In the genomic region with DNA sequence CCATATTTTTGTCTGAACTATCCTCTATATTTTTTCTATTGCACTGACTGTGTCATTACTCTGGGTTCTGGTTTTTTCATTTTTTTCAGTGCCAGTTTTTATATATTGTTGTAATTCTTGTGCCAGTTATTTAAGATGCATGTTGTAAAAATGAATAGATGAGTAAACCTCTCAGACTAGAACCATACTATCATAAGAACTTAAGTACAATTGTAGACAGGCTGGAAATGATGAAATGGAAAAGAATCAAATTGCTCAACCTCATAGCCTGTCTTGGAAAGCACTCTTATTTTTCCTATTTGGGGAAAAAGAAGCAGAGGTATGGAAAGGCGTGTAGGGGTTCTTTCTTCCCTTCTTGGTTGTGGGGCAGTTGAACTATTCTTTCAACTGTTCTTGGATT, we compare ENCODE assay signal across 24 cellular contexts. TPM values are rescaled to one million over a fixed set of nuclear protein-coding genes. Genes with fewer than 3 reads are reported as not detected.
DNase-seq lines count a peak whose midpoint lies in the region; ATAC-seq and TF ChIP-seq lines count a peak whose summit lies in the region.
"Had no signal": no experiment of that assay in that cellular context is flagged by ENCODE, and none has a peak within 500 bp of the region (broad histone marks: within the 10 kb centered on the region; RNA-seq: fewer than 3 reads in every experiment).

No MANE protein-coding gene starts in this region.

- no peak overlapping the region for H3K4me3 Mint-ChIP-seq in activated T-cell treated with anti-CD3 and anti-CD28 coated beads, Interleukin-2, amount 50 U/mL, for 72 hours
- H3K4me3 Mint-ChIP-seq in activated T-helper 17 cell treated with anti-CD3 and anti-CD28 coated beads, Interleukin-2, amount 50 U/mL, for 72 hours: no peak overlapping the region
- H3K4me3 Mint-ChIP-seq: activated T-cell treated with anti-CD3 and anti-CD28 coated beads, Interleukin-2, amount 50 U/mL, for 4 hours; H9; IgD-negative memory B cell; stimulated activated naive B cell treated with anti-CD40 and anti-IgM and Interleukin-4, amounts not matched to agents 10 μg/mL and 1 μg/mL and 100 μg/mL, for 72 hours had no signal

- peaks cover 99% of the 10 kb centered on the region for H4K20me1 ChIP-seq in smooth muscle cell (ENCODE audit: low read depth)

- peaks cover 79% of the 10 kb centered on the region for H3K79me2 ChIP-seq in smooth muscle cell (ENCODE audit: low read depth)

- H3K27me3 Mint-ChIP-seq in activated T-cell treated with anti-CD3 and anti-CD28 coated beads, Interleukin-2, amount 50 U/mL, for 72 hours (ENCODE audit: low read depth): no peaks in the 10 kb centered on the region
- no peaks in the 10 kb centered on the region for H3K27me3 Mint-ChIP-seq in activated T-helper 17 cell treated with anti-CD3 and anti-CD28 coated beads, Interleukin-2, amount 50 U/mL, for 72 hours
- H3K27me3 Mint-ChIP-seq: IgD-negative memory B cell; stimulated activated naive B cell treated with anti-CD40 and anti-IgM and Interleukin-4, amounts not matched to agents 10 μg/mL and 1 μg/mL and 100 μg/mL, for 72 hours had no signal

- H3K27ac ChIP-seq in smooth muscle cell (ENCODE audit: low read depth): peak overlapping the region; percentile 30
- H3K27ac ChIP-seq in heart left ventricle: no peak overlapping the region
- no peak overlapping the region for H3K27ac ChIP-seq in tibial artery
- H3K27ac ChIP-seq: HL-60, SK-N-MC, transverse colon had no signal

- H2AFZ ChIP-seq in smooth muscle cell (ENCODE audit: low read depth): no peak overlapping the region

- no peak for ATAC-seq in activated T-cell treated with anti-CD3 and anti-CD28 coated beads, Interleukin-2, amount 50 U/mL, for 72 hours (replicated peaks in 1 of 2)
- no peak for ATAC-seq in activated T-helper 17 cell treated with anti-CD3 and anti-CD28 coated beads, Interleukin-2, amount 50 U/mL, for 72 hours (replicated peaks)
- ATAC-seq in heart left ventricle: no peak
- ATAC-seq: activated T-cell treated with anti-CD3 and anti-CD28 coated beads, Interleukin-2, amount 50 U/mL, for 4 hours; stimulated activated naive B cell treated with anti-CD40 and anti-IgM and Interleukin-4, amounts not matched to agents 10 μg/mL and 1 μg/mL and 100 μg/mL, for 72 hours had no signal

- peak overlapping the region; percentile 63 for H3K27ac Mint-ChIP-seq in activated T-cell treated with anti-CD3 and anti-CD28 coated beads, Interleukin-2, amount 50 U/mL, for 72 hours
- peak overlapping the region; percentile 79 for H3K27ac Mint-ChIP-seq in activated T-helper 17 cell treated with anti-CD3 and anti-CD28 coated beads, Interleukin-2, amount 50 U/mL, for 72 hours

- intact Hi-C loops in heart left ventricle (cut with DNase I) (no loop called here), tibial artery (cut with DNase I; ENCODE audit: low total_unique reads) (no loop called here)

- H3K9ac ChIP-seq in smooth muscle cell (ENCODE audit: low read depth): no peak overlapping the region

- peaks cover 65% of the 10 kb centered on the region for H3K4me1 Mint-ChIP-seq in activated T-cell treated with anti-CD3 and anti-CD28 coated beads, Interleukin-2, amount 50 U/mL, for 72 hours (ENCODE audit: low read depth)
- peaks cover 44% of the 10 kb centered on the region for H3K4me1 Mint-ChIP-seq in activated T-helper 17 cell treated with anti-CD3 and anti-CD28 coated beads, Interleukin-2, amount 50 U/mL, for 72 hours

- H3K27me3 ChIP-seq in smooth muscle cell (ENCODE audit: low read depth): no peaks in the 10 kb centered on the region
- no peaks in the 10 kb centered on the region for H3K27me3 ChIP-seq in heart left ventricle
- H3K27me3 ChIP-seq in tibial artery: no peaks in the 10 kb centered on the region
- H3K27me3 ChIP-seq: transverse colon had no signal

- TF ChIP-seq CTCF in fibroblast of mammary gland (conservative IDR thresholded peaks at IDR 0.05; ENCODE audit: control insufficient read depth, insufficient read depth, low read depth, low read length): no peak
- TF ChIP-seq CTCF in smooth muscle cell (IDR thresholded peaks at IDR 0.05; ENCODE audit: borderline replicate concordance, insufficient read depth, poor library complexity, severe bottlenecking): no peak
- TF ChIP-seq CTCF in heart left ventricle (IDR thresholded peaks at IDR 0.05): no peak
- no peak for TF ChIP-seq CTCF in tibial artery (IDR thresholded peaks at IDR 0.05)

- peaks cover 12 to 53% of the 10 kb centered on the region in 2 donors for H3K36me3 Mint-ChIP-seq in activated T-cell treated with anti-CD3 and anti-CD28 coated beads, Interleukin-2, amount 50 U/mL, for 72 hours (ENCODE audit: insufficient read depth in 2 of 2)
- peaks cover 98% of the 10 kb centered on the region for H3K36me3 Mint-ChIP-seq in activated T-helper 17 cell treated with anti-CD3 and anti-CD28 coated beads, Interleukin-2, amount 50 U/mL, for 72 hours (ENCODE audit: low read depth)

- H3F3A ChIP-seq in smooth muscle cell (ENCODE audit: low read depth): peaks cover 8% of the 10 kb centered on the region

- WGBS in smooth muscle cell (ENCODE audit: low lambda C conversion rate): 74% methylated on average over 1 of the region's 1 CpG
- WGBS in heart left ventricle, 4 donors: 92 to 95% (median 93%) methylated on average over 1 of the region's 1 CpG

- H3K9me3 Mint-ChIP-seq in activated T-cell treated with anti-CD3 and anti-CD28 coated beads, Interleukin-2, amount 50 U/mL, for 72 hours: no peaks in the 10 kb centered on the region
- H3K9me3 Mint-ChIP-seq in activated T-helper 17 cell treated with anti-CD3 and anti-CD28 coated beads, Interleukin-2, amount 50 U/mL, for 72 hours: no peaks in the 10 kb centered on the region
- H3K9me3 Mint-ChIP-seq: activated T-cell treated with anti-CD3 and anti-CD28 coated beads, Interleukin-2, amount 50 U/mL, for 4 hours; H9; IgD-negative memory B cell; stimulated activated naive B cell treated with anti-CD40 and anti-IgM and Interleukin-4, amounts not matched to agents 10 μg/mL and 1 μg/mL and 100 μg/mL, for 72 hours had no signal

- H3K4me1 ChIP-seq in smooth muscle cell (ENCODE audit: low read depth) (no peaks in the 10 kb centered on the region), heart left ventricle (peaks cover 0 to 48% (median 18%) of the 10 kb centered on the region in 12 donors), tibial artery (peaks cover 0 to 24% (median 18%) of the 10 kb centered on the region in 4 donors)

- H3K36me3 ChIP-seq in smooth muscle cell (ENCODE audit: low read depth) (peaks cover 8% of the 10 kb centered on the region), heart left ventricle (peaks cover 0 to 100% (median 84%) of the 10 kb centered on the region in 9 donors), tibial artery (peaks cover 20 to 68% (median 46%) of the 10 kb centered on the region in 3 donors)

- H3K4me2 ChIP-seq in smooth muscle cell: no peak overlapping the region

- no peaks in the 10 kb centered on the region for H3K9me3 ChIP-seq in smooth muscle cell (replicated peaks; ENCODE audit: low read depth)
- no peaks in the 10 kb centered on the region for H3K9me3 ChIP-seq in heart left ventricle
- no peaks in the 10 kb centered on the region for H3K9me3 ChIP-seq in tibial artery
- H3K9me3 ChIP-seq: transverse colon had no signal

- no peak for DNase-seq in activated T-cell treated with anti-CD3 and anti-CD28 coated beads, Interleukin-2, amount 50 U/mL, for 72 hours
- DNase-seq in activated T-cell treated with anti-CD3 and anti-CD28 coated beads, Interleukin-2, amount 50 U/mL, for 48 hours: no peak
- peak; percentile 40 for DNase-seq in fibroblast of mammary gland (ENCODE audit: low read depth)
- DNase-seq in smooth muscle cell (lab: John Stamatoyannopoulos, UW; ENCODE audit: unreplicated experiment): no peak
- no peak for DNase-seq in heart left ventricle
- DNase-seq in NCI-H524 treated with DMSO at 0.1 percent for 48 hours (lab: John Stamatoyannopoulos, UW): no peak
- no peak for DNase-seq in tibial artery
- DNase-seq: activated CD4-positive, alpha-beta T cell treated with anti-CD3 and anti-CD28 coated beads for 48 hours; activated T-cell treated with anti-CD3 and anti-CD28 coated beads, Interleukin-2, amount 50 U/mL, for 4 hours; anterior cingulate cortex; COR-L47; foreskin melanocyte; H9; NCI-H1930; NCI-H446; NK-92 treated with Interleukin-12 subunit alpha and Interleukin-12 subunit beta, amount 100 ng/mL, for 24 hours; retina; stimulated activated CD4-positive, alpha-beta T cell treated with anti-CD3 and anti-CD28 coated beads, Interleukin-15, amount 100 ng/mL, for 24 hours; stimulated activated naive B cell treated with anti-CD40 and anti-IgM and Interleukin-4, amounts not matched to agents 10 μg/mL and 1 μg/mL and 100 μg/mL, for 72 hours; transverse colon had no signal

- H3K4me3 ChIP-seq in fibroblast of mammary gland (ENCODE audit: control insufficient read depth, low read depth, low read length) (no peak overlapping the region), smooth muscle cell (no peak overlapping the region), heart left ventricle (no peak overlapping the region), tibial artery (no peak overlapping the region)
- H3K4me3 ChIP-seq: SK-N-MC, transverse colon had no signal

- no peak for TF ChIP-seq POLR2A in heart left ventricle (IDR thresholded peaks at IDR 0.05)

RNA-seq across cellular contexts. Expression of a gene that starts 30.2 kb away (rescaled TPM):
- 10 to 100 TPM; 60.6 to 67.4 TPM for total RNA-seq in activated T-cell treated with anti-CD3 and anti-CD28 coated beads, Interleukin-2, amount 50 U/mL, for 72 hours
- total RNA-seq in activated T-helper 17 cell treated with anti-CD3 and anti-CD28 coated beads, Interleukin-2, amount 50 U/mL, for 72 hours: 10 to 100 TPM; 61.1 to 64.3 TPM
- 40.8 and 43.1 TPM in 2 replicates for total RNA-seq in smooth muscle cell
- polyA plus RNA-seq in smooth muscle cell: 24.7 and 42.5 TPM in 2 replicates
- 10 to 100 TPM; 15.9 to 28.9 (median 18.1) TPM for total RNA-seq in heart left ventricle
- 10 to 100 TPM; 13.9 to 24.2 TPM for polyA plus RNA-seq in heart left ventricle
